In the genomic region with DNA sequence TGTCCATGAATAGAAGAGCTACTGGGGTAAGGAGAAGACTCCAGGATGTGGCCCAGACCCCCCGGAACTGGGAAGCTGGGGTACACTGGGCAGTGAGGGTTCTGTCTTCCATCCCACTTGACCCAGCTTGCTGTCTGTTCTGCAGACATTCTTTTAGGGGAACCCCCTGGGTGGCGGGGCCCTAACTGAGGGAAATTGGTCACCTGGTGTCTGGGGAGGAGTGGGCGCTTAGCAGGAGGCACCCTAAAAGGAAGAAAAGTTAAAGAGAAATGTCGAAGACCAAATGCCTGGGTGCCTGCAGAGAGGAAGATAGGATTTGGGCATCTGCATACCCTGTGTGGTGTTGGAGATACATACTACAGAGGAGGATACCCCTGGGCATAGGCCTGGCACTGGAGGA, we compare ENCODE assay signal across 1 cellular context.
A peak's percentile ranks its signal among the peaks of the same experiment; 100 is the strongest.
TF ChIP-seq lines count a peak whose summit lies in the region.

No MANE protein-coding gene starts in this region.

TF ChIP-seq in K562, 482 proteins besides CTCF, POLR2A, EP300 and RAD21:
- peak; percentile 3; the same call in 1 of the 2 replicates for TF ChIP-seq PHF21A (IDR thresholded peaks at IDR 0.05; ENCODE audit: borderline replicate concordance, low read depth)
- TF ChIP-seq, protein P1, sequence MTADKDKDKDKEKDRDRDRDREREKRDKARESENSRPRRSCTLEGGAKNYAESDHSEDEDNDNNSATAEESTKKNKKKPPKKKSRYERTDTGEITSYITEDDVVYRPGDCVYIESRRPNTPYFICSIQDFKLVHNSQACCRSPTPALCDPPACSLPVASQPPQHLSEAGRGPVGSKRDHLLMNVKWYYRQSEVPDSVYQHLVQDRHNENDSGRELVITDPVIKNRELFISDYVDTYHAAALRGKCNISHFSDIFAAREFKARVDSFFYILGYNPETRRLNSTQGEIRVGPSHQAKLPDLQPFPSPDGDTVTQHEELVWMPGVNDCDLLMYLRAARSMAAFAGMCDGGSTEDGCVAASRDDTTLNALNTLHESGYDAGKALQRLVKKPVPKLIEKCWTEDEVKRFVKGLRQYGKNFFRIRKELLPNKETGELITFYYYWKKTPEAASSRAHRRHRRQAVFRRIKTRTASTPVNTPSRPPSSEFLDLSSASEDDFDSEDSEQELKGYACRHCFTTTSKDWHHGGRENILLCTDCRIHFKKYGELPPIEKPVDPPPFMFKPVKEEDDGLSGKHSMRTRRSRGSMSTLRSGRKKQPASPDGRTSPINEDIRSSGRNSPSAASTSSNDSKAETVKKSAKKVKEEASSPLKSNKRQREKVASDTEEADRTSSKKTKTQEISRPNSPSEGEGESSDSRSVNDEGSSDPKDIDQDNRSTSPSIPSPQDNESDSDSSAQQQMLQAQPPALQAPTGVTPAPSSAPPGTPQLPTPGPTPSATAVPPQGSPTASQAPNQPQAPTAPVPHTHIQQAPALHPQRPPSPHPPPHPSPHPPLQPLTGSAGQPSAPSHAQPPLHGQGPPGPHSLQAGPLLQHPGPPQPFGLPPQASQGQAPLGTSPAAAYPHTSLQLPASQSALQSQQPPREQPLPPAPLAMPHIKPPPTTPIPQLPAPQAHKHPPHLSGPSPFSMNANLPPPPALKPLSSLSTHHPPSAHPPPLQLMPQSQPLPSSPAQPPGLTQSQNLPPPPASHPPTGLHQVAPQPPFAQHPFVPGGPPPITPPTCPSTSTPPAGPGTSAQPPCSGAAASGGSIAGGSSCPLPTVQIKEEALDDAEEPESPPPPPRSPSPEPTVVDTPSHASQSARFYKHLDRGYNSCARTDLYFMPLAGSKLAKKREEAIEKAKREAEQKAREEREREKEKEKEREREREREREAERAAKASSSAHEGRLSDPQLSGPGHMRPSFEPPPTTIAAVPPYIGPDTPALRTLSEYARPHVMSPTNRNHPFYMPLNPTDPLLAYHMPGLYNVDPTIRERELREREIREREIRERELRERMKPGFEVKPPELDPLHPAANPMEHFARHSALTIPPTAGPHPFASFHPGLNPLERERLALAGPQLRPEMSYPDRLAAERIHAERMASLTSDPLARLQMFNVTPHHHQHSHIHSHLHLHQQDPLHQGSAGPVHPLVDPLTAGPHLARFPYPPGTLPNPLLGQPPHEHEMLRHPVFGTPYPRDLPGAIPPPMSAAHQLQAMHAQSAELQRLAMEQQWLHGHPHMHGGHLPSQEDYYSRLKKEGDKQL (CRISPR knock-in tag; IDR thresholded peaks at IDR 0.05; ENCODE audit: borderline replicate concordance) = no peak
